Comparison of ENCODE assay signal across 18 cellular contexts in genomic region chr5:52685621-52686370, GRCh38.
"Had no signal": no experiment of that assay in that cellular context is flagged by ENCODE, and none has a peak within 500 bp of the region (broad histone marks: within the 10 kb centered on the region; RNA-seq: fewer than 3 reads in every experiment).

No MANE protein-coding gene starts in this region.

- H3K36me3 Mint-ChIP-seq: activated naive CD8-positive, alpha-beta T cell treated with anti-CD3 and anti-CD28 coated beads for 36 hours; memory B cell had no signal

- H3K27me3 ChIP-seq: body of pancreas, esophagus muscularis mucosa, left lung, transverse colon, vagina had no signal

- ATAC-seq: body of pancreas; left lung; natural killer cell treated with Interleukin-12 subunit alpha and Interleukin-12 subunit beta and Interleukin-15 and Interleukin-18, amount 100 ng/mL, for 72 hours had no signal

- H3K4me3 ChIP-seq: body of pancreas, coronary artery, esophagus muscularis mucosa, left lung, skin epidermis, transverse colon, vagina had no signal

- DNase-seq: activated B cell treated with CpG ODN at 0.5 μM for 24 hours; activated CD4-positive, alpha-beta T cell treated with anti-CD3 and anti-CD28 coated beads, Interleukin-2, amount 10 ng/mL, durations not matched to agents 24 days and 14 days; activated CD8-positive, alpha-beta memory T cell treated with anti-CD3 and anti-CD28 coated beads, Interleukin-2, amount 50 U/mL, for 48 hours; activated naive CD8-positive, alpha-beta T cell treated with anti-CD3 and anti-CD28 coated beads for 36 hours; amygdala; body of pancreas; central memory CD4-positive, alpha-beta T cell; head of caudate nucleus; left lung; stimulated activated CD4-positive, alpha-beta T cell treated with anti-CD3 and anti-CD28 coated beads, Interleukin-4, amount 100 ng/mL, for 24 hours; stimulated activated naive CD4-positive, alpha-beta T cell; transverse colon had no signal

- H3K4me3 Mint-ChIP-seq: activated B cell treated with CpG ODN at 0.5 μM for 24 hours; activated CD4-positive, alpha-beta T cell treated with anti-CD3 and anti-CD28 coated beads, Interleukin-2, amount 10 ng/mL, durations not matched to agents 24 days and 14 days; activated naive CD8-positive, alpha-beta T cell treated with anti-CD3 and anti-CD28 coated beads for 36 hours; memory B cell; natural killer cell treated with Interleukin-12 subunit alpha and Interleukin-12 subunit beta and Interleukin-15 and Interleukin-18, amount 100 ng/mL, for 72 hours had no signal

- H3K27me3 Mint-ChIP-seq: activated naive CD8-positive, alpha-beta T cell treated with anti-CD3 and anti-CD28 coated beads for 36 hours had no signal

- H3K9me3 Mint-ChIP-seq: activated B cell treated with CpG ODN at 0.5 μM for 24 hours; activated CD4-positive, alpha-beta T cell treated with anti-CD3 and anti-CD28 coated beads, Interleukin-2, amount 10 ng/mL, durations not matched to agents 24 days and 14 days; activated naive CD8-positive, alpha-beta T cell treated with anti-CD3 and anti-CD28 coated beads for 36 hours; memory B cell; natural killer cell treated with Interleukin-12 subunit alpha and Interleukin-12 subunit beta and Interleukin-15 and Interleukin-18, amount 100 ng/mL, for 72 hours had no signal

- H3K9me3 ChIP-seq: body of pancreas, esophagus muscularis mucosa, left lung, transverse colon, vagina had no signal

- H3K27ac Mint-ChIP-seq: activated B cell treated with CpG ODN at 0.5 μM for 24 hours; activated CD4-positive, alpha-beta T cell treated with anti-CD3 and anti-CD28 coated beads, Interleukin-2, amount 10 ng/mL, durations not matched to agents 24 days and 14 days; activated naive CD8-positive, alpha-beta T cell treated with anti-CD3 and anti-CD28 coated beads for 36 hours; memory B cell; natural killer cell treated with Interleukin-12 subunit alpha and Interleukin-12 subunit beta and Interleukin-15 and Interleukin-18, amount 100 ng/mL, for 72 hours had no signal

- H3K36me3 ChIP-seq: esophagus muscularis mucosa, left lung, transverse colon, vagina had no signal

- H3K4me1 ChIP-seq: body of pancreas, transverse colon, vagina had no signal

- H3K27ac ChIP-seq: body of pancreas, coronary artery, esophagus muscularis mucosa, left lung, skin epidermis, transverse colon, vagina had no signal

- H3K4me1 Mint-ChIP-seq: activated B cell treated with CpG ODN at 0.5 μM for 24 hours; activated CD4-positive, alpha-beta T cell treated with anti-CD3 and anti-CD28 coated beads, Interleukin-2, amount 10 ng/mL, durations not matched to agents 24 days and 14 days; activated naive CD8-positive, alpha-beta T cell treated with anti-CD3 and anti-CD28 coated beads for 36 hours; memory B cell had no signal
